14 cellular contexts compared by ENCODE assay signal in the genomic region with DNA sequence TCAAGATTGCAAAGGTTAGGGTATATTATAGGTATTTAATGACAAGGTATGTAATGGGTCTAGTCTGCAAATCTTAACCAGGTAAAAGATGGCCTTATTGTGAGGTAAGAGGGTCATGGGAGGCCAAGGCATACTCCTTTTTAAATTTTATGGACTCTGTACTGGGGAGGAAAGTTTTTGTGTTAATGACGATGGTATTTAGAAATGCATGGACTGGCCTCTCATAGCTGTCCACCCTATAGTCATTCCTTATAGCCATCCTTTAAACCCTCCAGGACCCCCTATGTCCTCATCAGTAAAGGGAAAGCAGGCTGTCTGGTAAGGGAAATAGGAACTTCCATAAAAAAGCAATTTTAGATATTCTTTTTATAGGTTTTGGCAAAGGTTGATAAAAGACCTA. TPM values are rescaled to one million over a fixed set of nuclear protein-coding genes. Genes with fewer than 3 reads are reported as not detected.
DNase-seq lines count a peak whose midpoint lies in the region; ATAC-seq and TF ChIP-seq lines count a peak whose summit lies in the region.
"Had no signal": no experiment of that assay in that cellular context is flagged by ENCODE, and none has a peak within 500 bp of the region (broad histone marks: within the 10 kb centered on the region; RNA-seq: fewer than 3 reads in every experiment).

No MANE protein-coding gene starts in this region.

- H3K4me2 ChIP-seq in mesendoderm (ENCODE audit: low read length): no peak overlapping the region

- in situ Hi-C loops in HAP-1 (cut with MboI; ENCODE audit: low sequenced_read_pairs) (no loop called here), astrocyte of the cerebellum (cut with HindIII; ENCODE audit: low sequenced_read_pairs) (no loop called here)

- DNase-seq in A673 (ENCODE audit: low spot score) (no peak), HAP-1 (ENCODE audit: low spot score in 2 of 2) (no peak), astrocyte of the cerebellum (ENCODE audit: low read depth) (no peak), mesendoderm (no peak), AG20443 (ENCODE audit: low spot score) (no peak)
- DNase-seq: foreskin melanocyte, H7, NCI-H2227 treated with DMSO at 0.1 percent for 48 hours, posterior cingulate gyrus, testis had no signal

- H2AK5ac ChIP-seq in mesendoderm (ENCODE audit: low read length): no peak overlapping the region

- intact Hi-C loops in A673 (cut with micrococcal nuclease; ENCODE audit: unreplicated experiment): loop anchor here (10.0 kb wide), 1 partner anchor 707 kb away; no protein-coding TSS in a partner anchor

- 76% methylated on average over 1 of the region's 1 CpG for WGBS in liver
- no CpG with 5 or more reads among the region's 1 CpG for WGBS in mesendoderm (ENCODE audit: extremely low coverage, insufficient coverage, low lambda C conversion rate)

- no peak overlapping the region for H3K18ac ChIP-seq in mesendoderm (ENCODE audit: low read length)

- H4K5ac ChIP-seq in mesendoderm (ENCODE audit: low read length): no peak overlapping the region

- no peaks in the 10 kb centered on the region for H3K9me3 ChIP-seq in A673 (ENCODE audit: low read depth, low read length, poor library complexity, severe bottlenecking)
- H3K9me3 ChIP-seq in HAP-1: no peaks in the 10 kb centered on the region
- H3K9me3 ChIP-seq in liver (ENCODE audit: control insufficient read depth in 4 of 4, low read length in 3 of 4): no peaks in the 10 kb centered on the region
- H3K9me3 ChIP-seq: testis had no signal

- CTCF ChIA-PET in A673 (lab: Charles Lee): no interaction called here

- no peak overlapping the region for H3K56ac ChIP-seq in mesendoderm (ENCODE audit: low read length)

- no peak for TF ChIP-seq RAD21 in liver (IDR thresholded peaks at IDR 0.05)

- peaks cover 28% of the 10 kb centered on the region for H3K4me1 ChIP-seq in A673 (ENCODE audit: insufficient read depth, low read length, poor library complexity, severe bottlenecking)
- H3K4me1 ChIP-seq in HAP-1: peaks cover 27% of the 10 kb centered on the region
- H3K4me1 ChIP-seq in liver (ENCODE audit: control insufficient read depth in 4 of 4, insufficient read depth in 4 of 4, low read length in 3 of 4): peaks cover 4 to 25% (median 24%) of the 10 kb centered on the region in 4 donors
- H3K4me1 ChIP-seq in mesendoderm (ENCODE audit: control insufficient read depth, low read depth, low read length): peaks cover 2% of the 10 kb centered on the region

- H3K79me2 ChIP-seq in mesendoderm (ENCODE audit: control insufficient read depth, insufficient read depth, low read length): peaks cover 21% of the 10 kb centered on the region

- H3K27ac ChIP-seq in A673 (ENCODE audit: low read depth, low read length, poor library complexity, severe bottlenecking) (peak overlapping the region; percentile 98), liver (ENCODE audit: low read depth in 1 of 2, low read length in 2 of 2) (no peak overlapping the region), mesendoderm (ENCODE audit: low read depth, low read length) (no peak overlapping the region)

- H3K36me3 ChIP-seq in A673 (ENCODE audit: insufficient read depth, low read length, poor library complexity, severe bottlenecking) (no peaks in the 10 kb centered on the region), HAP-1 (replicated peaks) (no peaks in the 10 kb centered on the region; the same call in 1 of the 2 replicates), liver (ENCODE audit: control insufficient read depth in 4 of 4, insufficient read depth in 3 of 4, low read depth in 1 of 4, low read length in 3 of 4) (no peaks in the 10 kb centered on the region), mesendoderm (ENCODE audit: control insufficient read depth, insufficient read depth, low read length) (no peaks in the 10 kb centered on the region)

- no peaks in the 10 kb centered on the region for H3K27me3 ChIP-seq in A673 (replicated peaks; ENCODE audit: insufficient read depth, low read depth, low read length, poor library complexity)
- H3K27me3 ChIP-seq in HAP-1 (ENCODE audit: low read depth): no peaks in the 10 kb centered on the region
- H3K27me3 ChIP-seq in liver (ENCODE audit: control insufficient read depth in 4 of 4, insufficient read depth in 4 of 4, low read length in 3 of 4): no peaks in the 10 kb centered on the region
- no peaks in the 10 kb centered on the region for H3K27me3 ChIP-seq in mesendoderm (ENCODE audit: insufficient read depth, low read length, poor library complexity)
- H3K27me3 ChIP-seq: testis had no signal

- no peak overlapping the region for H2BK5ac ChIP-seq in mesendoderm (ENCODE audit: low read length)

- TF ChIP-seq CTCF in A673 (conservative IDR thresholded peaks at IDR 0.05; ENCODE audit: low read depth, low read length): no peak
- TF ChIP-seq CTCF in astrocyte of the cerebellum (IDR thresholded peaks at IDR 0.05; ENCODE audit: low read depth, low read length, missing control alignments): no peak
- no peak for TF ChIP-seq CTCF in liver (IDR thresholded peaks at IDR 0.05; ENCODE audit: low read depth, low read length, missing input control)

- POLR2A ChIA-PET in A673 (lab: Charles Lee; ENCODE audit: low non-redundant PET): no interaction called here

- H4K8ac ChIP-seq in mesendoderm (ENCODE audit: low read depth, low read length): no peak overlapping the region

- peaks cover 11% of the 10 kb centered on the region for H3K79me1 ChIP-seq in mesendoderm (ENCODE audit: low read length)

- H3K4ac ChIP-seq in mesendoderm (ENCODE audit: low read depth, low read length): no peak overlapping the region

- H3K4me3 ChIP-seq in A673 (ENCODE audit: low read depth, low read length, poor library complexity, severe bottlenecking) (peak overlapping the region; percentile 66), HAP-1 (peak overlapping the region; percentile 75), astrocyte of the cerebellum (ENCODE audit: low read depth, low read length) (peak overlapping the region; percentile 86), liver (ENCODE audit: low read depth in 1 of 3, low read length in 3 of 3) (peak overlapping the region in 2 of 3 donors; percentile 73 to 97), mesendoderm (ENCODE audit: low read length) (no peak overlapping the region)

- no peak for ATAC-seq in GM19467 (IDR thresholded peaks at IDR 0.05; ENCODE audit: unreplicated experiment)
- no peak for ATAC-seq in GM21423 (IDR thresholded peaks at IDR 0.05; ENCODE audit: unreplicated experiment)

- H2BK15ac ChIP-seq in mesendoderm (replicated peaks; ENCODE audit: low read depth): no peak overlapping the region

- H3K9ac ChIP-seq in liver (ENCODE audit: low read depth in 1 of 2, low read length in 2 of 2) (peak overlapping the region in 1 of 2 donors; percentile 11), mesendoderm (ENCODE audit: low read length) (no peak overlapping the region)

- H2BK120ac ChIP-seq in mesendoderm (ENCODE audit: low read depth, low read length): no peak overlapping the region

- no peak overlapping the region for H3K23ac ChIP-seq in mesendoderm (ENCODE audit: low read length)

- BruUV-seq in A673 (replicated peaks; lab: Mats Ljungman, UMichigan): no TSS peak

TF ChIP-seq in liver, 16 proteins besides CTCF, POLR2A, EP300 and RAD21 (continues in another document):
- TF ChIP-seq GABPA (IDR thresholded peaks at IDR 0.05 in 1 of 2, conservative IDR thresholded peaks at IDR 0.05 in 1 of 2): no peak
- TF ChIP-seq YY1 (IDR thresholded peaks at IDR 0.05): no peak
- TF ChIP-seq JUND (IDR thresholded peaks at IDR 0.05): no peak
- TF ChIP-seq, protein P1, sequence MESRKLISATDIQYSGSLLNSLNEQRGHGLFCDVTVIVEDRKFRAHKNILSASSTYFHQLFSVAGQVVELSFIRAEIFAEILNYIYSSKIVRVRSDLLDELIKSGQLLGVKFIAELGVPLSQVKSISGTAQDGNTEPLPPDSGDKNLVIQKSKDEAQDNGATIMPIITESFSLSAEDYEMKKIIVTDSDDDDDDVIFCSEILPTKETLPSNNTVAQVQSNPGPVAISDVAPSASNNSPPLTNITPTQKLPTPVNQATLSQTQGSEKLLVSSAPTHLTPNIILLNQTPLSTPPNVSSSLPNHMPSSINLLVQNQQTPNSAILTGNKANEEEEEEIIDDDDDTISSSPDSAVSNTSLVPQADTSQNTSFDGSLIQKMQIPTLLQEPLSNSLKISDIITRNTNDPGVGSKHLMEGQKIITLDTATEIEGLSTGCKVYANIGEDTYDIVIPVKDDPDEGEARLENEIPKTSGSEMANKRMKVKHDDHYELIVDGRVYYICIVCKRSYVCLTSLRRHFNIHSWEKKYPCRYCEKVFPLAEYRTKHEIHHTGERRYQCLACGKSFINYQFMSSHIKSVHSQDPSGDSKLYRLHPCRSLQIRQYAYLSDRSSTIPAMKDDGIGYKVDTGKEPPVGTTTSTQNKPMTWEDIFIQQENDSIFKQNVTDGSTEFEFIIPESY (IDR thresholded peaks at IDR 0.05): no peak
- TF ChIP-seq SP1 (IDR thresholded peaks at IDR 0.05): no peak

RNA-seq across cellular contexts. Expression of gene AIMP1, which starts 1.5 kb away (rescaled TPM):
- total RNA-seq in A673 (2021) (71.1 and 74.8 TPM in 2 replicates), liver (1 to 10 TPM; 8.6 to 10.0 TPM)
- polyA plus RNA-seq in liver: 10 to 100 TPM; 11.0 to 44.6 TPM
- 82.2 TPM for polyA plus RNA-seq in mesendoderm (2013, experiment 1 of 2)
- 84.6 TPM for polyA plus RNA-seq in mesendoderm (2013, experiment 2 of 2)

RNA-seq across cellular contexts. Expression of gene TBCK, which starts 1.8 kb away (rescaled TPM):
- total RNA-seq in A673 (2021): 25.5 and 28.7 TPM in 2 replicates
- total RNA-seq in liver: 10 to 100 TPM; 22.2 to 25.5 TPM
- polyA plus RNA-seq in liver: 1 to 10 TPM; 4.9 to 9.4 TPM
- 6.6 TPM for polyA plus RNA-seq in mesendoderm (2013, experiment 1 of 2)
- 6.2 TPM for polyA plus RNA-seq in mesendoderm (2013, experiment 2 of 2)

RNA-seq across cellular contexts. Expression of gene GIMD1, which starts 50.8 kb away (rescaled TPM):
- not detected in 2 replicates for total RNA-seq in A673 (2021)
- not detected for total RNA-seq in liver
- not detected for polyA plus RNA-seq in liver
- polyA plus RNA-seq in mesendoderm (2013, experiment 1 of 2): not detected
- polyA plus RNA-seq in mesendoderm (2013, experiment 2 of 2): not detected
- total RNA-seq: bronchial epithelial cell, H7, testis had no signal
